ENCODE assay signal across 1 cellular context in the genomic region with DNA sequence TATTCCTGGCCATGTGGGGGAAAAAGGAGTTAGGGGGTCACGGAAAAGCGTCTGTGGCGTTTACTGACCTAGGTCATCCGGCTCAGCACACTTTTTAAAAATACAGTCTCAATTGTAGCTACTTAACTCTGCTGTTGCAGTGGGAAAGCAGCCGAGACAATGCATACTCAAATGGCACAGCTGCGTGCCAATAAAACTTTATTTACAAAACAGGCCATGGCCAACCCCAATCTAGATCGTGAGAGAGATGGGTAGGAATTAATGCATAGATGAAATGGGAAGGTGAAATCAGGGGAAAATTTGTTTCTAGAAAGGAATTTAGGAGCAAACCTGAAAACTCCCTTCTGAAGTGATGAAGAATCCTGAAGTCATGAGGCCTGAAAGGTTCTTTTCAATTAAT.
TF ChIP-seq lines count a peak whose summit lies in the region.

No MANE protein-coding gene starts in this region.

TF ChIP-seq in HepG2, 621 proteins besides CTCF, POLR2A, EP300 and RAD21:
- TF ChIP-seq GZF1 (CRISPR knock-in tag; IDR thresholded peaks at IDR 0.05) (no peak), RFXAP (CRISPR knock-in tag; IDR thresholded peaks at IDR 0.05; ENCODE audit: borderline replicate concordance) (no peak), ZBTB40 (IDR thresholded peaks at IDR 0.05) (no peak), ZBTB40 (CRISPR knock-in tag; IDR thresholded peaks at IDR 0.05) (peak; percentile 63; the same call in 1 of the 2 replicates), MBD4 (IDR thresholded peaks at IDR 0.05; ENCODE audit: borderline replicate concordance, low read length) (no peak), SP140L (CRISPR knock-in tag; IDR thresholded peaks at IDR 0.05; ENCODE audit: borderline replicate concordance) (no peak), NFIC (IDR thresholded peaks at IDR 0.05; ENCODE audit: low read length) (no peak)
